20 cellular contexts compared by ENCODE assay signal in the genomic region with DNA sequence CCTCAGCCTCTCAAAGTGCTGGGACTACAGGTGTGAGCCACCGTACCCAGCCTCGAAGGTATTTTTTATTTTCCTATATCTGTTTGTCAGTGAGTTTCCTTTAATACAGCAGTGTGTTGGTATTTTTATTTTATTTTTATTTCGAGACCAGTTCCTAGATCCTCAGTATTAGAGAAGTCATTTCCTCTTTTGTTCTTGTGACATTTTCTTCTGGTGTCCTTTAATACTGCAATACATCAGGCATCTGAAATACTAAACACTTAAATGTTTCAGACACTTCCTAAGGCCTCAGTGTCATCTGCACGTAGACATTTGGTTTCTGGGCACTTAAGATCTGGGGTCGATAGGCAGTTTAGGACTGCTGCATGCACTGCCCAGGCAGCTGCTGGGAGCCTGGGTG. TPM values are rescaled to one million over a fixed set of nuclear protein-coding genes. Genes with fewer than 3 reads are reported as not detected.
DNase-seq lines count a peak whose midpoint lies in the region; ATAC-seq and TF ChIP-seq lines count a peak whose summit lies in the region.
"Had no signal": no experiment of that assay in that cellular context is flagged by ENCODE, and none has a peak within 500 bp of the region (broad histone marks: within the 10 kb centered on the region; RNA-seq: fewer than 3 reads in every experiment).

No MANE protein-coding gene starts in this region.

- POLR2A ChIA-PET in CD4-positive, alpha-beta T cell (lab: Charles Lee), result no interaction called here
- POLR2A ChIA-PET in naive thymus-derived CD8-positive, alpha-beta T cell (lab: Charles Lee), result no interaction called here
- POLR2A ChIA-PET in OCI-LY7 (lab: Charles Lee), result no interaction called here

- H3K36me3 ChIP-seq in BLaER1 (peaks cover 67% of the 10 kb centered on the region), OCI-LY7 (ENCODE audit: insufficient read depth, low read length) (peaks cover 38% of the 10 kb centered on the region), gastrocnemius medialis (no peaks in the 10 kb centered on the region)
- H3K36me3 ChIP-seq: brain microvascular endothelial cell had no signal

- H3K4me1 ChIP-seq in BLaER1, result peaks cover 72% of the 10 kb centered on the region
- no peaks in the 10 kb centered on the region for H3K4me1 ChIP-seq in OCI-LY7 (ENCODE audit: insufficient read depth, low read length, poor library complexity, severe bottlenecking)
- peaks cover 22 to 50% of the 10 kb centered on the region in 2 donors for H3K4me1 ChIP-seq in gastrocnemius medialis
- H3K4me1 ChIP-seq: Caco-2 had no signal

- H3K27me3 ChIP-seq in BLaER1 (no peaks in the 10 kb centered on the region), gastrocnemius medialis (no peaks in the 10 kb centered on the region)
- no peaks in the 10 kb centered on the region for H3K27me3 ChIP-seq in CD4-positive, alpha-beta T cell (ENCODE audit: control insufficient read depth, insufficient read depth, low read length)
- H3K27me3 ChIP-seq: brain microvascular endothelial cell had no signal

- peaks cover 83% of the 10 kb centered on the region for H3K4me1 Mint-ChIP-seq in CD4-positive, alpha-beta T cell (ENCODE audit: low read depth)
- H3K4me1 Mint-ChIP-seq in T-helper 17 cell, result peaks cover 53% of the 10 kb centered on the region
- H3K4me1 Mint-ChIP-seq in naive thymus-derived CD8-positive, alpha-beta T cell, result peaks cover 43 to 100% (median 85%) of the 10 kb centered on the region in 4 donors

- no peak for TF ChIP-seq CTCF in CD4-positive, alpha-beta T cell (IDR thresholded peaks at IDR 0.05)
- TF ChIP-seq CTCF in OCI-LY7 (conservative IDR thresholded peaks at IDR 0.05; ENCODE audit: low read length) (no peak), gastrocnemius medialis (IDR thresholded peaks at IDR 0.05 in 4 of 5, conservative IDR thresholded peaks at IDR 0.05 in 1 of 5) (no peak)

- H3K27ac Mint-ChIP-seq in CD4-positive, alpha-beta T cell, result peak overlapping the region; percentile 45
- peak overlapping the region; percentile 90 for H3K27ac Mint-ChIP-seq in T-helper 17 cell
- peak overlapping the region in 8 of 10 donors; percentile 1 to 86 (median 64) for H3K27ac Mint-ChIP-seq in naive thymus-derived CD8-positive, alpha-beta T cell
- H3K27ac Mint-ChIP-seq: type B pancreatic cell had no signal

- H4K20me1 ChIP-seq in BLaER1 (peaks cover 100% of the 10 kb centered on the region), OCI-LY7 (ENCODE audit: insufficient read depth, low read length) (peaks cover 21% of the 10 kb centered on the region)

- no peak for ATAC-seq in CD4-positive, alpha-beta T cell (ENCODE audit: poor library complexity)
- ATAC-seq in T-helper 17 cell (no peak), GM18502 (IDR thresholded peaks at IDR 0.05; ENCODE audit: poor library complexity, unreplicated experiment) (no peak), GM21390 (IDR thresholded peaks at IDR 0.05; ENCODE audit: unreplicated experiment) (no peak), gastrocnemius medialis (no peak)
- no peak for ATAC-seq in naive thymus-derived CD8-positive, alpha-beta T cell
- ATAC-seq: Right ventricle myocardium inferior; stimulated activated naive CD8-positive, alpha-beta T cell treated with anti-CD3 and anti-CD28 coated beads, Interleukin-15, amount 100 ng/mL, for 72 hours had no signal

- no peaks in the 10 kb centered on the region for H3K9me3 Mint-ChIP-seq in CD4-positive, alpha-beta T cell
- H3K9me3 Mint-ChIP-seq in naive thymus-derived CD8-positive, alpha-beta T cell, result no peaks in the 10 kb centered on the region
- H3K9me3 Mint-ChIP-seq: stimulated activated naive CD8-positive, alpha-beta T cell treated with anti-CD3 and anti-CD28 coated beads, Interleukin-15, amount 100 ng/mL, for 72 hours; type B pancreatic cell had no signal

- no peak overlapping the region for H3K4me3 Mint-ChIP-seq in CD4-positive, alpha-beta T cell
- no peak overlapping the region for H3K4me3 Mint-ChIP-seq in T-helper 17 cell
- H3K4me3 Mint-ChIP-seq in naive thymus-derived CD8-positive, alpha-beta T cell, result peak overlapping the region in 3 of 10 donors; percentile 34 to 49 (median 43)
- H3K4me3 Mint-ChIP-seq: stimulated activated naive CD8-positive, alpha-beta T cell treated with anti-CD3 and anti-CD28 coated beads, Interleukin-15, amount 100 ng/mL, for 72 hours; type B pancreatic cell had no signal

- H3K9me3 ChIP-seq in BLaER1 (no peaks in the 10 kb centered on the region), T-helper 17 cell (ENCODE audit: control insufficient read depth, low read length, poor library complexity, severe bottlenecking) (no peaks in the 10 kb centered on the region), OCI-LY7 (ENCODE audit: low read length) (no peaks in the 10 kb centered on the region), gastrocnemius medialis (no peaks in the 10 kb centered on the region)
- H3K9me3 ChIP-seq in CD4-positive, alpha-beta T cell (ENCODE audit: control insufficient read depth, low read length), result no peaks in the 10 kb centered on the region
- H3K9me3 ChIP-seq: Caco-2 had no signal

- H3K27ac ChIP-seq in BLaER1 (0 out of 2 replicates have a peak overlapping the region, but pooled peaks have one; percentile 13), OCI-LY7 (ENCODE audit: low read depth, low read length, poor library complexity, severe bottlenecking) (no peak overlapping the region), gastrocnemius medialis (no peak overlapping the region)
- no peak overlapping the region for H3K27ac ChIP-seq in CD4-positive, alpha-beta T cell (ENCODE audit: low read depth, low read length)
- H3K27ac ChIP-seq: brain microvascular endothelial cell, HL-60 had no signal

- H2AFZ ChIP-seq in OCI-LY7 (ENCODE audit: low read length), result no peak overlapping the region

- H3K9me2 ChIP-seq in OCI-LY7 (ENCODE audit: insufficient read depth, low read length), result no peaks in the 10 kb centered on the region

- H3K4me3 ChIP-seq in BLaER1 (no peak overlapping the region), OCI-LY7 (ENCODE audit: low read depth, low read length, poor library complexity, severe bottlenecking) (no peak overlapping the region), gastrocnemius medialis (no peak overlapping the region)

- peaks cover 17% of the 10 kb centered on the region for H3K36me3 Mint-ChIP-seq in CD4-positive, alpha-beta T cell (ENCODE audit: low read depth)
- no peaks in the 10 kb centered on the region for H3K36me3 Mint-ChIP-seq in T-helper 17 cell (ENCODE audit: low read depth)
- H3K36me3 Mint-ChIP-seq in naive thymus-derived CD8-positive, alpha-beta T cell, result peaks cover 0 to 14% (median 0%) of the 10 kb centered on the region in 3 donors

- CTCF ChIA-PET in CD4-positive, alpha-beta T cell (lab: Charles Lee), result no interaction called here
- CTCF ChIA-PET in OCI-LY7 (lab: Charles Lee; ENCODE audit: unreplicated experiment), result no interaction called here

- in situ Hi-C loops in gastrocnemius medialis (cut with MboI; ENCODE audit: low sequenced_read_pairs in 4 of 4), result no loop called here

- peaks cover 99% of the 10 kb centered on the region for H3K79me2 ChIP-seq in OCI-LY7 (ENCODE audit: insufficient read depth, low read depth, low read length)

- BruUV-seq in OCI-LY7 (replicated peaks; lab: Mats Ljungman, UMichigan), result no TSS peak

- DNase-seq in CD4-positive, alpha-beta T cell, result no peak
- DNase-seq in T-helper 17 cell (no peak), OCI-LY7 (ENCODE audit: low spot score) (no peak), gastrocnemius medialis (no peak)
- DNase-seq in naive thymus-derived CD8-positive, alpha-beta T cell, result no peak
- DNase-seq: brain microvascular endothelial cell; Caco-2; left colon; mesendoderm; NCI-H1436; NCI-H526; small intestine; stimulated activated CD4-positive, alpha-beta T cell treated with anti-CD3 and anti-CD28 coated beads, Interleukin-2, amount 100 ng/mL, for 48 hours; stimulated activated naive CD8-positive, alpha-beta T cell treated with anti-CD3 and anti-CD28 coated beads, Interleukin-15, amount 100 ng/mL, for 72 hours had no signal

- H3K4me2 ChIP-seq in BLaER1 (no peak overlapping the region), OCI-LY7 (ENCODE audit: low read length) (no peak overlapping the region)

- no peak for TF ChIP-seq POLR2A in gastrocnemius medialis (IDR thresholded peaks at IDR 0.05)

- no peaks in the 10 kb centered on the region for H3K27me3 Mint-ChIP-seq in CD4-positive, alpha-beta T cell
- no peaks in the 10 kb centered on the region for H3K27me3 Mint-ChIP-seq in T-helper 17 cell
- no peaks in the 10 kb centered on the region for H3K27me3 Mint-ChIP-seq in naive thymus-derived CD8-positive, alpha-beta T cell
- H3K27me3 Mint-ChIP-seq: stimulated activated naive CD8-positive, alpha-beta T cell treated with anti-CD3 and anti-CD28 coated beads, Interleukin-15, amount 100 ng/mL, for 72 hours; type B pancreatic cell had no signal

- intact Hi-C loops in CD4-positive, alpha-beta T cell (cut with DNase I, micrococcal nuclease), result no loop called here
- intact Hi-C loops in OCI-LY7 (cut with micrococcal nuclease; ENCODE audit: unreplicated experiment) (no loop called here), gastrocnemius medialis (cut with DNase I; ENCODE audit: low total_unique reads) (no loop called here)

- no peak overlapping the region for H3K9ac ChIP-seq in BLaER1

RNA-seq across cellular contexts. Expression of a gene that starts 22.5 kb away (rescaled TPM):
- 100 to 1,000 TPM; 104 to 107 TPM for total RNA-seq in CD4-positive, alpha-beta T cell
- total RNA-seq in T-helper 17 cell, result 100 to 1,000 TPM; 129 to 153 TPM
- total RNA-seq in naive thymus-derived CD8-positive, alpha-beta T cell, result 100 to 1,000 TPM; 101 to 107 TPM
- polyA plus RNA-seq in naive thymus-derived CD8-positive, alpha-beta T cell, result 10 to 100 TPM; 14.5 to 35.1 (median 20.2) TPM
- 62.8 and 73.4 TPM in 2 replicates for total RNA-seq in OCI-LY7 (2014; rRNA removed; shearing (Covaris generic))
- 126 and 156 TPM in 2 replicates for total RNA-seq in OCI-LY7 (2022)
- total RNA-seq in gastrocnemius medialis, result 10 to 100 TPM; 17.7 to 51.4 (median 40.1) TPM
